Comparison of ENCODE assay signal across 18 cellular contexts in the genomic region with DNA sequence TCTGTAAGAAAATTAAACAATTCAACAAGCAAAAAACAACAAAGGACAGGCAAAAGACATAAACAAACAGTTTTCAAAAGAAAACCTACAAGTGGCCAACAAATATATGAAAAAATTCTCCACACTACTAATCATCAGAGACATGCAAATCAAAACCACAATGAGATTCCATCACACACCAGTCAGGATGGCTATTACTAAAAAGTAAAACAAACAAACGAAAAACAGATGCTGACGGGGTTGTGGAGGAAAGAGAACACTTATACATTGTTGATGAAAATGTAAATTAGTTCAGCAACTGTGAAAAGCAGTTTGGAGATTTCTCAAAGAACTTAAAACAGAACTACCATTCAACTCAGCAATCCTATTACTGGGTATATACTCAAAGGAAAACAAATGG.
A peak's percentile ranks its signal among the peaks of the same experiment; 100 is the strongest.
DNase-seq lines count a peak whose midpoint lies in the region; ATAC-seq and TF ChIP-seq lines count a peak whose summit lies in the region.
"Had no signal": no experiment of that assay in that cellular context is flagged by ENCODE, and none has a peak within 500 bp of the region (broad histone marks: within the 10 kb centered on the region; RNA-seq: fewer than 3 reads in every experiment).

No MANE protein-coding gene starts in this region.

- POLR2A ChIA-PET in AG04449 (lab: Yijun Ruan, JAX), result no interaction called here

- CTCF ChIA-PET in AG04449 (lab: Yijun Ruan, JAX), result no interaction called here

- in situ Hi-C loops in astrocyte of the cerebellum (cut with HindIII; ENCODE audit: low sequenced_read_pairs), result no loop called here

- H3K9me3 ChIP-seq in MG63, result no peaks in the 10 kb centered on the region
- H3K9me3 ChIP-seq: stomach had no signal

- DNase-seq in AG04449 (ENCODE audit: low read depth, low spot score), result peak; percentile 76
- peak; percentile 46 for DNase-seq in HFF-Myc (ENCODE audit: extremely low read depth, low read depth)
- DNase-seq in astrocyte of the cerebellum (ENCODE audit: low read depth), result peak; percentile 79
- peak; percentile 62 for DNase-seq in fibroblast of the conjunctiva (ENCODE audit: low read depth)
- no peak for DNase-seq in amygdala (lab: John Stamatoyannopoulos, UW)
- no peak for DNase-seq in MG63
- DNase-seq in Kasumi-1 (lab: John Stamatoyannopoulos, UW), result no peak
- DNase-seq: activated naive CD4-positive, alpha-beta T cell; GF-D8; H9; heart right ventricle; islet precursor cell; NCI-H2081 treated with DMSO at 0.1 percent for 48 hours; NCI-H524; nephron progenitor cell; stomach; T-helper 9 cell had no signal

- no peaks in the 10 kb centered on the region for H3K27me3 ChIP-seq in MG63
- H3K27me3 ChIP-seq: heart right ventricle, stomach had no signal

- H3K36me3 ChIP-seq in MG63, result no peaks in the 10 kb centered on the region
- H3K36me3 ChIP-seq: heart right ventricle, stomach had no signal

- no peak for ATAC-seq in GM19324 (IDR thresholded peaks at IDR 0.05; ENCODE audit: low FRiP score, unreplicated experiment)
- ATAC-seq: heart right ventricle had no signal

- TF ChIP-seq CTCF in AG04449 (IDR thresholded peaks at IDR 0.05; ENCODE audit: insufficient read depth, low read length, missing control alignments) (no peak), HFF-Myc (IDR thresholded peaks at IDR 0.05; ENCODE audit: low read depth, low read length, missing control alignments) (no peak), astrocyte of the cerebellum (IDR thresholded peaks at IDR 0.05; ENCODE audit: low read depth, low read length, missing control alignments) (no peak)

- H3K4me3 ChIP-seq in AG04449 (ENCODE audit: low read depth, low read length), result no peak overlapping the region
- no peak overlapping the region for H3K4me3 ChIP-seq in HFF-Myc (replicated peaks; ENCODE audit: low read depth, low read length)
- no peak overlapping the region for H3K4me3 ChIP-seq in astrocyte of the cerebellum (ENCODE audit: low read depth, low read length)
- no peak overlapping the region for H3K4me3 ChIP-seq in MG63
- H3K4me3 ChIP-seq: heart right ventricle, stomach had no signal

Comparison
In these comparisons a context has a peak if more than half of its experiments do, and no peak if none do; other contexts are left out.
1. DNase-seq: peak in AG04449 (single experiment), HFF-Myc (single experiment), astrocyte of the cerebellum (single experiment) and fibroblast of the conjunctiva (single experiment); none in amygdala (0 of 56), MG63 (single experiment) and Kasumi-1 (0 of 2).